In genomic region chr1:182235952-182236650, GRCh38 we compare ENCODE assay signal across 1 cellular context.
TF ChIP-seq lines count a peak whose summit lies in the region.

No MANE protein-coding gene starts in this region.

TF ChIP-seq in K562, 482 proteins besides CTCF, POLR2A, EP300 and RAD21 (continued from another document and continues in another):
- TF ChIP-seq, protein P1, sequence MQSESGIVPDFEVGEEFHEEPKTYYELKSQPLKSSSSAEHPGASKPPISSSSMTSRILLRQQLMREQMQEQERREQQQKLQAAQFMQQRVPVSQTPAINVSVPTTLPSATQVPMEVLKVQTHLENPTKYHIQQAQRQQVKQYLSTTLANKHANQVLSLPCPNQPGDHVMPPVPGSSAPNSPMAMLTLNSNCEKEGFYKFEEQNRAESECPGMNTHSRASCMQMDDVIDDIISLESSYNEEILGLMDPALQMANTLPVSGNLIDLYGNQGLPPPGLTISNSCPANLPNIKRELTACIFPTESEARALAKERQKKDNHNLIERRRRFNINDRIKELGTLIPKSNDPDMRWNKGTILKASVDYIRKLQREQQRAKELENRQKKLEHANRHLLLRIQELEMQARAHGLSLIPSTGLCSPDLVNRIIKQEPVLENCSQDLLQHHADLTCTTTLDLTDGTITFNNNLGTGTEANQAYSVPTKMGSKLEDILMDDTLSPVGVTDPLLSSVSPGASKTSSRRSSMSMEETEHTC (IDR thresholded peaks at IDR 0.05) = peak; percentile 77; the same call in 1 of the 2 replicates
- TF ChIP-seq ZNF133 (CRISPR knock-in tag; IDR thresholded peaks at IDR 0.05) = no peak
- TF ChIP-seq KAT2B (IDR thresholded peaks at IDR 0.05; ENCODE audit: low read depth, low read length) = no peak
- TF ChIP-seq GTF2F1 (IDR thresholded peaks at IDR 0.05; ENCODE audit: low read depth, low read length) = no peak
- TF ChIP-seq ZNF354B (CRISPR knock-in tag; IDR thresholded peaks at IDR 0.05) = no peak
- TF ChIP-seq ZNF165 (CRISPR knock-in tag; IDR thresholded peaks at IDR 0.05; ENCODE audit: borderline replicate concordance) = no peak
- no peak for TF ChIP-seq LCOR (CRISPR knock-in tag; IDR thresholded peaks at IDR 0.05)
- peak; percentile 84 for TF ChIP-seq MTA2 (IDR thresholded peaks at IDR 0.05; ENCODE audit: low read depth)
- no peak for TF ChIP-seq COPS2 (conservative IDR thresholded peaks at IDR 0.05)
- no peak for TF ChIP-seq RBM22 (IDR thresholded peaks at IDR 0.05; ENCODE audit: low read depth, low read length, poor library complexity, severe bottlenecking)
- TF ChIP-seq VEZF1 (CRISPR knock-in tag; IDR thresholded peaks at IDR 0.05) = peak; percentile 41; the same call in 1 of the 2 replicates
- TF ChIP-seq ZNF75A (CRISPR knock-in tag; IDR thresholded peaks at IDR 0.05) = no peak
- no peak for TF ChIP-seq EHMT2 (IDR thresholded peaks at IDR 0.05)
- peak; percentile 47 for TF ChIP-seq ZNF384 (IDR thresholded peaks at IDR 0.05; ENCODE audit: low read depth, low read length)
- no peak for TF ChIP-seq HNRNPLL (IDR thresholded peaks at IDR 0.05; ENCODE audit: low read depth, low read length, poor library complexity, severe bottlenecking)
- TF ChIP-seq ZNF436 (CRISPR knock-in tag; IDR thresholded peaks at IDR 0.05) = no peak
- TF ChIP-seq NEUROD1 (IDR thresholded peaks at IDR 0.05; ENCODE audit: borderline replicate concordance, low read depth, low read length, partially characterized antibody) = peak; percentile 78
- no peak for TF ChIP-seq ZKSCAN3 (CRISPR knock-in tag; IDR thresholded peaks at IDR 0.05)
- TF ChIP-seq, protein P2, sequence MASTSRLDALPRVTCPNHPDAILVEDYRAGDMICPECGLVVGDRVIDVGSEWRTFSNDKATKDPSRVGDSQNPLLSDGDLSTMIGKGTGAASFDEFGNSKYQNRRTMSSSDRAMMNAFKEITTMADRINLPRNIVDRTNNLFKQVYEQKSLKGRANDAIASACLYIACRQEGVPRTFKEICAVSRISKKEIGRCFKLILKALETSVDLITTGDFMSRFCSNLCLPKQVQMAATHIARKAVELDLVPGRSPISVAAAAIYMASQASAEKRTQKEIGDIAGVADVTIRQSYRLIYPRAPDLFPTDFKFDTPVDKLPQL (IDR thresholded peaks at IDR 0.05; ENCODE audit: extremely low read depth, insufficient read length) = no peak
- TF ChIP-seq MCM5 (IDR thresholded peaks at IDR 0.05; ENCODE audit: low read depth) = no peak
- no peak for TF ChIP-seq FOXO4 (CRISPR knock-in tag; IDR thresholded peaks at IDR 0.05)
- no peak for TF ChIP-seq ZNF24 (IDR thresholded peaks at IDR 0.05)
- TF ChIP-seq ZFP36 (IDR thresholded peaks at IDR 0.05; ENCODE audit: low read depth, low read length, partially characterized antibody) = no peak
- TF ChIP-seq RBM14 (IDR thresholded peaks at IDR 0.05; ENCODE audit: borderline replicate concordance, insufficient read depth, low read depth, low read length) = no peak
- peak; percentile 98 for TF ChIP-seq CBFA2T3 (IDR thresholded peaks at IDR 0.05)
- TF ChIP-seq ZNF224 (CRISPR knock-in tag; IDR thresholded peaks at IDR 0.05) = no peak
- peak; percentile 65; the same call in 1 of the 2 replicates for TF ChIP-seq CREB1 (IDR thresholded peaks at IDR 0.05)
- no peak for TF ChIP-seq CREB1 (CRISPR knock-in tag; IDR thresholded peaks at IDR 0.05)
- TF ChIP-seq, protein P3, sequence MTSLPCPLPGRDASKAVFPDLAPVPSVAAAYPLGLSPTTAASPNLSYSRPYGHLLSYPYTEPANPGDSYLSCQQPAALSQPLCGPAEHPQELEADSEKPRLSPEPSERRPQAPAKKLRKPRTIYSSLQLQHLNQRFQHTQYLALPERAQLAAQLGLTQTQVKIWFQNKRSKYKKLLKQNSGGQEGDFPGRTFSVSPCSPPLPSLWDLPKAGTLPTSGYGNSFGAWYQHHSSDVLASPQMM (CRISPR knock-in tag; IDR thresholded peaks at IDR 0.05) = no peak
- no peak for TF ChIP-seq CBX2 (IDR thresholded peaks at IDR 0.05; ENCODE audit: insufficient read depth, low read length, poor library complexity, severe bottlenecking)
- TF ChIP-seq NCOA4 (IDR thresholded peaks at IDR 0.05; ENCODE audit: partially characterized antibody) = no peak
- TF ChIP-seq, protein P4, sequence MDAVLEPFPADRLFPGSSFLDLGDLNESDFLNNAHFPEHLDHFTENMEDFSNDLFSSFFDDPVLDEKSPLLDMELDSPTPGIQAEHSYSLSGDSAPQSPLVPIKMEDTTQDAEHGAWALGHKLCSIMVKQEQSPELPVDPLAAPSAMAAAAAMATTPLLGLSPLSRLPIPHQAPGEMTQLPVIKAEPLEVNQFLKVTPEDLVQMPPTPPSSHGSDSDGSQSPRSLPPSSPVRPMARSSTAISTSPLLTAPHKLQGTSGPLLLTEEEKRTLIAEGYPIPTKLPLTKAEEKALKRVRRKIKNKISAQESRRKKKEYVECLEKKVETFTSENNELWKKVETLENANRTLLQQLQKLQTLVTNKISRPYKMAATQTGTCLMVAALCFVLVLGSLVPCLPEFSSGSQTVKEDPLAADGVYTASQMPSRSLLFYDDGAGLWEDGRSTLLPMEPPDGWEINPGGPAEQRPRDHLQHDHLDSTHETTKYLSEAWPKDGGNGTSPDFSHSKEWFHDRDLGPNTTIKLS (IDR thresholded peaks at IDR 0.05; ENCODE audit: borderline replicate concordance, low read depth) = no peak
- no peak for TF ChIP-seq BCL6 (CRISPR knock-in tag; IDR thresholded peaks at IDR 0.05)
- peak; percentile 63; the same call in 1 of the 2 replicates for TF ChIP-seq PKNOX1 (IDR thresholded peaks at IDR 0.05)
- TF ChIP-seq HIVEP1 (CRISPR knock-in tag; IDR thresholded peaks at IDR 0.05) = no peak
- TF ChIP-seq FIP1L1 (IDR thresholded peaks at IDR 0.05; ENCODE audit: low read depth, low read length, poor library complexity, severe bottlenecking) = no peak
- TF ChIP-seq ZNF121 (CRISPR knock-in tag; conservative IDR thresholded peaks at IDR 0.05) = no peak
- TF ChIP-seq SIRT6 (IDR thresholded peaks at IDR 0.05; ENCODE audit: low read depth, low read length) = no peak
- no peak for TF ChIP-seq THRB (CRISPR knock-in tag; conservative IDR thresholded peaks at IDR 0.05)
- no peak for TF ChIP-seq ZC3H8 (IDR thresholded peaks at IDR 0.05)
- no peak for TF ChIP-seq MBD1 (CRISPR knock-in tag; IDR thresholded peaks at IDR 0.05)
- peak; percentile 99 for TF ChIP-seq MEF2D (tag; conservative IDR thresholded peaks at IDR 0.05; ENCODE audit: low read depth)
- peak; percentile 65; the same call in 1 of the 2 replicates for TF ChIP-seq ZKSCAN1 (IDR thresholded peaks at IDR 0.05; ENCODE audit: low read depth, low read length)
- TF ChIP-seq ZNF395 (CRISPR knock-in tag; IDR thresholded peaks at IDR 0.05) = peak; percentile 37; the same call in 1 of the 2 replicates
- TF ChIP-seq USF2 (CRISPR knock-in tag; IDR thresholded peaks at IDR 0.05) = no peak
- TF ChIP-seq, protein P5, sequence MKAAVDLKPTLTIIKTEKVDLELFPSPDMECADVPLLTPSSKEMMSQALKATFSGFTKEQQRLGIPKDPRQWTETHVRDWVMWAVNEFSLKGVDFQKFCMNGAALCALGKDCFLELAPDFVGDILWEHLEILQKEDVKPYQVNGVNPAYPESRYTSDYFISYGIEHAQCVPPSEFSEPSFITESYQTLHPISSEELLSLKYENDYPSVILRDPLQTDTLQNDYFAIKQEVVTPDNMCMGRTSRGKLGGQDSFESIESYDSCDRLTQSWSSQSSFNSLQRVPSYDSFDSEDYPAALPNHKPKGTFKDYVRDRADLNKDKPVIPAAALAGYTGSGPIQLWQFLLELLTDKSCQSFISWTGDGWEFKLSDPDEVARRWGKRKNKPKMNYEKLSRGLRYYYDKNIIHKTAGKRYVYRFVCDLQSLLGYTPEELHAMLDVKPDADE (conservative IDR thresholded peaks at IDR 0.05; ENCODE audit: control insufficient read depth, low read depth, low read length) = no peak
- TF ChIP-seq, protein P6, sequence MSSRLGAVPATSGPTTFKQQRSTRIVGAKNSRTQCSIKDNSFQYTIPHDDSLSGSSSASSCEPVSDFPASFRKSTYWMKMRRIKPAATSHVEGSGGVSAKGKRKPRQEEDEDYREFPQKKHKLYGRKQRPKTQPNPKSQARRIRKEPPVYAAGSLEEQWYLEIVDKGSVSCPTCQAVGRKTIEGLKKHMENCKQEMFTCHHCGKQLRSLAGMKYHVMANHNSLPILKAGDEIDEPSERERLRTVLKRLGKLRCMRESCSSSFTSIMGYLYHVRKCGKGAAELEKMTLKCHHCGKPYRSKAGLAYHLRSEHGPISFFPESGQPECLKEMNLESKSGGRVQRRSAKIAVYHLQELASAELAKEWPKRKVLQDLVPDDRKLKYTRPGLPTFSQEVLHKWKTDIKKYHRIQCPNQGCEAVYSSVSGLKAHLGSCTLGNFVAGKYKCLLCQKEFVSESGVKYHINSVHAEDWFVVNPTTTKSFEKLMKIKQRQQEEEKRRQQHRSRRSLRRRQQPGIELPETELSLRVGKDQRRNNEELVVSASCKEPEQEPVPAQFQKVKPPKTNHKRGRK (tag; IDR thresholded peaks at IDR 0.05) = no peak
